In the genomic region with DNA sequence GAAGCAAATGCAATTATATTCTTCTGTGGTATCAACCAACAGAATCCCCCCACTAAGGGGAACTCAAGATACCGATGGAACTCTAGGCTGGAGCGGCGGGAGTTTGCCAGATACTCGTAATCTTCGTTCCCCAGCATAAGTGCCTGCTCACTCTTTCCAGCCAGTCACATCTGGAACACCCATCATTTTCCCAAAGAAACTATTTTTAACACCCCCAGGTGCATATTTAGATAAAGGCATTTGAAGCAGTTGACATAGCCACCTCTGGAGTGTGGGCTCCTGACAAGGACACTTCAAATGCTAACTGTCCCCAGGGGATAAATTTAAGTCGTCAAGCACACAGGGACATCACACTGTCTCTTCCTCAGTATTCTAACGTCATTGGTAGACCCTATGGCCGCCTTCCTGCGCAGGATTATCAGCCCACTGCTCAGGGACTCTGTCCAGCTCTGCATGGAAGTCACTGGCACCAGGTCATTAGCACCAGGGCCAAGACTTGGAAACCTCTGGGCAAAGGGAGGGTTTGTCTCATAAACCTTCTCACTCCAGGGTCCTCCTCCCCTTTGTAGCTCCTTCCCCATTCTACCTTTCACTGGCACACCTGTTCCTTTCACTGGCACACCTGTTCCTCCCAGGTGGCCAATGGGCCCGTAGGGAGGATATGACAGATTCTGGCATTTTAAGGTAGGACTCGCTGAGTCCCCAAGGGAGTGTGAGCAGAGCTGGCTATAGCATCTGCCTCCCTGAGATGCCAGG, we compare ENCODE assay signal across 8 cellular contexts. TPM values are rescaled to one million over a fixed set of nuclear protein-coding genes. Genes with fewer than 3 reads are reported as not detected.
DNase-seq lines count a peak whose midpoint lies in the region; ATAC-seq, FAIRE-seq and TF ChIP-seq lines count a peak whose summit lies in the region.

No MANE protein-coding gene starts in this region.

- TF ChIP-seq POLR2A in H54 (IDR thresholded peaks at IDR 0.05; ENCODE audit: low read depth, low read length), result no peak

- H3K27me3 Mint-ChIP-seq in T-helper 17 cell, result no peaks in the 10 kb centered on the region
- H3K27me3 Mint-ChIP-seq in stimulated activated memory B cell treated with anti-CD40 and anti-IgM and Interleukin-4, amounts not matched to agents 10 μg/mL and 1 μg/mL and 100 μg/mL, for 72 hours, result no peaks in the 10 kb centered on the region

- peak overlapping the region; percentile 93 to 100 (median 99) for H3K27ac ChIP-seq in heart right ventricle

- peak overlapping the region; percentile 98 for H3K4me3 Mint-ChIP-seq in T-helper 17 cell
- peak overlapping the region; percentile 88 for H3K4me3 Mint-ChIP-seq in stimulated activated memory B cell treated with anti-CD40 and anti-IgM and Interleukin-4, amounts not matched to agents 10 μg/mL and 1 μg/mL and 100 μg/mL, for 72 hours

- intact Hi-C loops in heart right ventricle (cut with DNase I), result loop anchor here in 4 of 10 donors (2.0 to 5.0 kb wide), 3 partner anchors 48 to 114 kb away; a partner anchor contains a TSS

- H3K9me3 Mint-ChIP-seq in stimulated activated memory B cell treated with anti-CD40 and anti-IgM and Interleukin-4, amounts not matched to agents 10 μg/mL and 1 μg/mL and 100 μg/mL, for 72 hours, result no peaks in the 10 kb centered on the region

- 17 to 21% methylated on average over 11 of the region's 11 CpGs for WGBS in heart right ventricle, 2 donors

- H3K36me3 ChIP-seq in heart right ventricle, result no peaks in the 10 kb centered on the region

- peaks cover 29% of the 10 kb centered on the region for H3K4me1 Mint-ChIP-seq in T-helper 17 cell
- peaks cover 45% of the 10 kb centered on the region for H3K4me1 Mint-ChIP-seq in stimulated activated memory B cell treated with anti-CD40 and anti-IgM and Interleukin-4, amounts not matched to agents 10 μg/mL and 1 μg/mL and 100 μg/mL, for 72 hours

- no peaks in the 10 kb centered on the region for H3K36me3 Mint-ChIP-seq in T-helper 17 cell (ENCODE audit: low read depth)
- H3K36me3 Mint-ChIP-seq in stimulated activated memory B cell treated with anti-CD40 and anti-IgM and Interleukin-4, amounts not matched to agents 10 μg/mL and 1 μg/mL and 100 μg/mL, for 72 hours, result no peaks in the 10 kb centered on the region

- DNase-seq in DMS79 treated with DMSO at 0.1 percent for 48 hours (lab: John Stamatoyannopoulos, UW), result peak; percentile 69
- no peak for DNase-seq in DMS79 (lab: John Stamatoyannopoulos, UW)
- no peak for DNase-seq in T-helper 17 cell
- DNase-seq in heart right ventricle, result peak in 1 of 2 donors; percentile 35
- no peak for DNase-seq in SHP77 treated with DMSO at 0.1 percent for 48 hours (lab: John Stamatoyannopoulos, UW)
- no peak for DNase-seq in H54 (ENCODE audit: insufficient read length, low spot score)

- no peaks in the 10 kb centered on the region for H3K27me3 ChIP-seq in heart right ventricle

- H3K9me3 ChIP-seq in T-helper 17 cell (ENCODE audit: control insufficient read depth, low read length, poor library complexity, severe bottlenecking) (no peaks in the 10 kb centered on the region), heart right ventricle (no peaks in the 10 kb centered on the region)

- H3K4me1 ChIP-seq in heart right ventricle, result peaks cover 18 to 45% (median 34%) of the 10 kb centered on the region in 9 donors

- ATAC-seq in T-helper 17 cell, result no peak
- ATAC-seq in heart right ventricle, result peak in 6 of 8 donors; percentile 1 to 44 (median 24)
- no peak for ATAC-seq in stimulated activated memory B cell treated with anti-CD40 and anti-IgM and Interleukin-4, amounts not matched to agents 10 μg/mL and 1 μg/mL and 100 μg/mL, for 72 hours
- ATAC-seq in HG03039 (IDR thresholded peaks at IDR 0.05; ENCODE audit: unreplicated experiment), result no peak

- H3K4me3 ChIP-seq in heart right ventricle, result peak overlapping the region; percentile 4 to 75 (median 68)

- FAIRE-seq in H54 (lab: Jason Lieb, UNC), result no peak

- TF ChIP-seq CTCF in heart right ventricle (IDR thresholded peaks at IDR 0.05), result no peak

- peak overlapping the region; percentile 51 for H3K27ac Mint-ChIP-seq in T-helper 17 cell
- peak overlapping the region; percentile 89 for H3K27ac Mint-ChIP-seq in stimulated activated memory B cell treated with anti-CD40 and anti-IgM and Interleukin-4, amounts not matched to agents 10 μg/mL and 1 μg/mL and 100 μg/mL, for 72 hours

RNA-seq across cellular contexts. Expression of a gene that starts 48.8 kb away (rescaled TPM):
- total RNA-seq in T-helper 17 cell (100 to 1,000 TPM; 318 to 496 TPM), heart right ventricle (100 to 1,000 TPM; 259 to 374 (median 304) TPM)
- 100 to 1,000 TPM; 427 to 452 TPM for polyA plus RNA-seq in heart right ventricle

Comparison
In these comparisons a context has a peak if more than half of its experiments do, and no peak if none do; other contexts are left out.
1. ATAC-seq: peak in heart right ventricle (6 of 8); none in T-helper 17 cell (single experiment), stimulated activated memory B cell treated with anti-CD40 and anti-IgM and Interleukin-4, amounts not matched to agents 10 μg/mL and 1 μg/mL and 100 μg/mL, for 72 hours (single experiment) and HG03039 (single experiment).